In the genomic region with DNA sequence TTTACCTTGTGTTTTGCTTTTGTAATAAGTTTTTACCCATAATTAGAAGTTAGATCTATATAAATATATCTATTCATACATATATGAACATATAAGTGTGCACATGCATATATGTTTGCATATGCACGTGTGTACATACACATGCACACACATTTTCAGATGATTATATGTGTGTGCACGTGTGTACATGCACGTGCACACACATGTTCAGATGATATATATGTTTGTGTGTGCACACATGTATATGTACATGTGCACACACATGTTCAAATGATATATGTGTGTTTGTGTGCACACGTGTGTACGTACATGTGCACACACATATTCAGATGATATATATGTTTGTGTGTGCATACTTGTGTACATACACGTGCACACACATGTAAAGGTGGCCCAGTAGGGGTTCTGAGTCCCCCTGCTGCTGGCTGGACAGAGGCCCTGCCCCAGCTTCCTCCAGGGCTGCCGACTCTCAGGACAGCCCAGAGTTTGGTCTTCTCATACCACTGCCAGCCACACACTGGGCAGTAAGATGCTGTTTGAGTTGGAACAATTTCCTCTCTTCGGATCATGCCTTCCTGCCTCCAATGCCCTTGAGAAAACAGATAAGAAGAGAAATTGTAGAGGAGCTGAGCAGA, we compare ENCODE assay signal across 1 cellular context.
TF ChIP-seq lines count a peak whose summit lies in the region.

No MANE protein-coding gene starts in this region.

TF ChIP-seq in H1, 55 proteins besides CTCF, POLR2A, EP300 and RAD21:
- TF ChIP-seq TAF7 (optimal IDR thresholded peaks at IDR 0.05; ENCODE audit: borderline replicate concordance, low read depth, low read length) (no peak), CTBP2 (IDR thresholded peaks at IDR 0.05; ENCODE audit: borderline replicate concordance, insufficient read depth, insufficient read length, low read length) (no peak), ZNF274 (IDR thresholded peaks at IDR 0.05; ENCODE audit: borderline replicate concordance, extremely low read depth, low read length) (no peak), TAF1 (IDR thresholded peaks at IDR 0.05; ENCODE audit: low read depth, low read length) (no peak), SAP30 (IDR thresholded peaks at IDR 0.05; ENCODE audit: insufficient read depth, insufficient replicate concordance, low read length) (no peak), TBP (IDR thresholded peaks at IDR 0.05; ENCODE audit: low read depth, low read length) (no peak), CEBPB (IDR thresholded peaks at IDR 0.05; ENCODE audit: low read depth, low read length) (no peak), SP1 (IDR thresholded peaks at IDR 0.05; ENCODE audit: low read depth, low read length) (no peak), KDM4A (IDR thresholded peaks at IDR 0.05; ENCODE audit: low read depth, low read length, severe bottlenecking) (no peak), POU5F1 (IDR thresholded peaks at IDR 0.05; ENCODE audit: low read depth, low read length) (no peak), SIRT6 (IDR thresholded peaks at IDR 0.05; ENCODE audit: low read length) (no peak), BCL11A (IDR thresholded peaks at IDR 0.05; ENCODE audit: low read depth in 2 of 2, low read length in 2 of 2) (no peak)
- TF ChIP-seq, protein P1, sequence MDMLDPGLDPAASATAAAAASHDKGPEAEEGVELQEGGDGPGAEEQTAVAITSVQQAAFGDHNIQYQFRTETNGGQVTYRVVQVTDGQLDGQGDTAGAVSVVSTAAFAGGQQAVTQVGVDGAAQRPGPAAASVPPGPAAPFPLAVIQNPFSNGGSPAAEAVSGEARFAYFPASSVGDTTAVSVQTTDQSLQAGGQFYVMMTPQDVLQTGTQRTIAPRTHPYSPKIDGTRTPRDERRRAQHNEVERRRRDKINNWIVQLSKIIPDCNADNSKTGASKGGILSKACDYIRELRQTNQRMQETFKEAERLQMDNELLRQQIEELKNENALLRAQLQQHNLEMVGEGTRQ (IDR thresholded peaks at IDR 0.05; ENCODE audit: low read length) = no peak
- TF ChIP-seq, protein P2, sequence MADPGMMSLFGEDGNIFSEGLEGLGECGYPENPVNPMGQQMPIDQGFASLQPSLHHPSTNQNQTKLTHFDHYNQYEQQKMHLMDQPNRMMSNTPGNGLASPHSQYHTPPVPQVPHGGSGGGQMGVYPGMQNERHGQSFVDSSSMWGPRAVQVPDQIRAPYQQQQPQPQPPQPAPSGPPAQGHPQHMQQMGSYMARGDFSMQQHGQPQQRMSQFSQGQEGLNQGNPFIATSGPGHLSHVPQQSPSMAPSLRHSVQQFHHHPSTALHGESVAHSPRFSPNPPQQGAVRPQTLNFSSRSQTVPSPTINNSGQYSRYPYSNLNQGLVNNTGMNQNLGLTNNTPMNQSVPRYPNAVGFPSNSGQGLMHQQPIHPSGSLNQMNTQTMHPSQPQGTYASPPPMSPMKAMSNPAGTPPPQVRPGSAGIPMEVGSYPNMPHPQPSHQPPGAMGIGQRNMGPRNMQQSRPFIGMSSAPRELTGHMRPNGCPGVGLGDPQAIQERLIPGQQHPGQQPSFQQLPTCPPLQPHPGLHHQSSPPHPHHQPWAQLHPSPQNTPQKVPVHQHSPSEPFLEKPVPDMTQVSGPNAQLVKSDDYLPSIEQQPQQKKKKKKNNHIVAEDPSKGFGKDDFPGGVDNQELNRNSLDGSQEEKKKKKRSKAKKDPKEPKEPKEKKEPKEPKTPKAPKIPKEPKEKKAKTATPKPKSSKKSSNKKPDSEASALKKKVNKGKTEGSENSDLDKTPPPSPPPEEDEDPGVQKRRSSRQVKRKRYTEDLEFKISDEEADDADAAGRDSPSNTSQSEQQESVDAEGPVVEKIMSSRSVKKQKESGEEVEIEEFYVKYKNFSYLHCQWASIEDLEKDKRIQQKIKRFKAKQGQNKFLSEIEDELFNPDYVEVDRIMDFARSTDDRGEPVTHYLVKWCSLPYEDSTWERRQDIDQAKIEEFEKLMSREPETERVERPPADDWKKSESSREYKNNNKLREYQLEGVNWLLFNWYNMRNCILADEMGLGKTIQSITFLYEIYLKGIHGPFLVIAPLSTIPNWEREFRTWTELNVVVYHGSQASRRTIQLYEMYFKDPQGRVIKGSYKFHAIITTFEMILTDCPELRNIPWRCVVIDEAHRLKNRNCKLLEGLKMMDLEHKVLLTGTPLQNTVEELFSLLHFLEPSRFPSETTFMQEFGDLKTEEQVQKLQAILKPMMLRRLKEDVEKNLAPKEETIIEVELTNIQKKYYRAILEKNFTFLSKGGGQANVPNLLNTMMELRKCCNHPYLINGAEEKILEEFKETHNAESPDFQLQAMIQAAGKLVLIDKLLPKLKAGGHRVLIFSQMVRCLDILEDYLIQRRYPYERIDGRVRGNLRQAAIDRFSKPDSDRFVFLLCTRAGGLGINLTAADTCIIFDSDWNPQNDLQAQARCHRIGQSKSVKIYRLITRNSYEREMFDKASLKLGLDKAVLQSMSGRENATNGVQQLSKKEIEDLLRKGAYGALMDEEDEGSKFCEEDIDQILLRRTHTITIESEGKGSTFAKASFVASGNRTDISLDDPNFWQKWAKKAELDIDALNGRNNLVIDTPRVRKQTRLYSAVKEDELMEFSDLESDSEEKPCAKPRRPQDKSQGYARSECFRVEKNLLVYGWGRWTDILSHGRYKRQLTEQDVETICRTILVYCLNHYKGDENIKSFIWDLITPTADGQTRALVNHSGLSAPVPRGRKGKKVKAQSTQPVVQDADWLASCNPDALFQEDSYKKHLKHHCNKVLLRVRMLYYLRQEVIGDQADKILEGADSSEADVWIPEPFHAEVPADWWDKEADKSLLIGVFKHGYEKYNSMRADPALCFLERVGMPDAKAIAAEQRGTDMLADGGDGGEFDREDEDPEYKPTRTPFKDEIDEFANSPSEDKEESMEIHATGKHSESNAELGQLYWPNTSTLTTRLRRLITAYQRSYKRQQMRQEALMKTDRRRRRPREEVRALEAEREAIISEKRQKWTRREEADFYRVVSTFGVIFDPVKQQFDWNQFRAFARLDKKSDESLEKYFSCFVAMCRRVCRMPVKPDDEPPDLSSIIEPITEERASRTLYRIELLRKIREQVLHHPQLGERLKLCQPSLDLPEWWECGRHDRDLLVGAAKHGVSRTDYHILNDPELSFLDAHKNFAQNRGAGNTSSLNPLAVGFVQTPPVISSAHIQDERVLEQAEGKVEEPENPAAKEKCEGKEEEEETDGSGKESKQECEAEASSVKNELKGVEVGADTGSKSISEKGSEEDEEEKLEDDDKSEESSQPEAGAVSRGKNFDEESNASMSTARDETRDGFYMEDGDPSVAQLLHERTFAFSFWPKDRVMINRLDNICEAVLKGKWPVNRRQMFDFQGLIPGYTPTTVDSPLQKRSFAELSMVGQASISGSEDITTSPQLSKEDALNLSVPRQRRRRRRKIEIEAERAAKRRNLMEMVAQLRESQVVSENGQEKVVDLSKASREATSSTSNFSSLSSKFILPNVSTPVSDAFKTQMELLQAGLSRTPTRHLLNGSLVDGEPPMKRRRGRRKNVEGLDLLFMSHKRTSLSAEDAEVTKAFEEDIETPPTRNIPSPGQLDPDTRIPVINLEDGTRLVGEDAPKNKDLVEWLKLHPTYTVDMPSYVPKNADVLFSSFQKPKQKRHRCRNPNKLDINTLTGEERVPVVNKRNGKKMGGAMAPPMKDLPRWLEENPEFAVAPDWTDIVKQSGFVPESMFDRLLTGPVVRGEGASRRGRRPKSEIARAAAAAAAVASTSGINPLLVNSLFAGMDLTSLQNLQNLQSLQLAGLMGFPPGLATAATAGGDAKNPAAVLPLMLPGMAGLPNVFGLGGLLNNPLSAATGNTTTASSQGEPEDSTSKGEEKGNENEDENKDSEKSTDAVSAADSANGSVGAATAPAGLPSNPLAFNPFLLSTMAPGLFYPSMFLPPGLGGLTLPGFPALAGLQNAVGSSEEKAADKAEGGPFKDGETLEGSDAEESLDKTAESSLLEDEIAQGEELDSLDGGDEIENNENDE (IDR thresholded peaks at IDR 0.05; ENCODE audit: insufficient replicate concordance, low read length) = no peak
- TF ChIP-seq, protein P3, sequence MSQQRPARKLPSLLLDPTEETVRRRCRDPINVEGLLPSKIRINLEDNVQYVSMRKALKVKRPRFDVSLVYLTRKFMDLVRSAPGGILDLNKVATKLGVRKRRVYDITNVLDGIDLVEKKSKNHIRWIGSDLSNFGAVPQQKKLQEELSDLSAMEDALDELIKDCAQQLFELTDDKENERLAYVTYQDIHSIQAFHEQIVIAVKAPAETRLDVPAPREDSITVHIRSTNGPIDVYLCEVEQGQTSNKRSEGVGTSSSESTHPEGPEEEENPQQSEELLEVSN (IDR thresholded peaks at IDR 0.05) = no peak
